11 cellular contexts compared by ENCODE assay signal in genomic region chr13:23377603-23378002, GRCh38. TPM values are rescaled to one million over a fixed set of nuclear protein-coding genes. Genes with fewer than 3 reads are reported as not detected.
DNase-seq lines count a peak whose midpoint lies in the region; ATAC-seq, FAIRE-seq and TF ChIP-seq lines count a peak whose summit lies in the region.
"Had no signal": no experiment of that assay in that cellular context is flagged by ENCODE, and none has a peak within 500 bp of the region (broad histone marks: within the 10 kb centered on the region; RNA-seq: fewer than 3 reads in every experiment).

No MANE protein-coding gene starts in this region.

- no peak overlapping the region for H3K27ac Mint-ChIP-seq in activated T-cell treated with anti-CD3 and anti-CD28 coated beads, Interleukin-2, amount 50 U/mL, for 72 hours
- H3K27ac Mint-ChIP-seq in activated naive CD8-positive, alpha-beta T cell = peak overlapping the region; percentile 61
- H3K27ac Mint-ChIP-seq in naive thymus-derived CD8-positive, alpha-beta T cell = peak overlapping the region in 3 of 10 donors; percentile 1 to 77 (median 51)

- no peak overlapping the region for H3K4me3 ChIP-seq in keratinocyte (ENCODE audit: control insufficient read depth in 2 of 3, extremely low read depth in 1 of 3, insufficient read depth in 2 of 3, low read depth in 1 of 3, low read length in 3 of 3)
- H3K4me3 ChIP-seq: cardiac muscle cell had no signal

- TF ChIP-seq CTCF in keratinocyte (optimal IDR thresholded peaks at IDR 0.05 in 1 of 3, IDR thresholded peaks at IDR 0.05 in 1 of 3, conservative IDR thresholded peaks at IDR 0.05 in 1 of 3; ENCODE audit: extremely low read depth in 1 of 3, insufficient read depth in 2 of 3, low read length in 3 of 3) = no peak

- H3K9ac ChIP-seq in keratinocyte (ENCODE audit: control insufficient read depth, extremely low read depth, insufficient read depth, low read length) = peak overlapping the region; percentile 29

- no peaks in the 10 kb centered on the region for H3K9me3 Mint-ChIP-seq in activated T-cell treated with anti-CD3 and anti-CD28 coated beads, Interleukin-2, amount 50 U/mL, for 4 hours
- no peaks in the 10 kb centered on the region for H3K9me3 Mint-ChIP-seq in activated T-cell treated with anti-CD3 and anti-CD28 coated beads, Interleukin-2, amount 50 U/mL, for 72 hours
- H3K9me3 Mint-ChIP-seq in activated naive CD8-positive, alpha-beta T cell (ENCODE audit: low read depth) = no peaks in the 10 kb centered on the region
- H3K9me3 Mint-ChIP-seq in naive thymus-derived CD8-positive, alpha-beta T cell = no peaks in the 10 kb centered on the region

- peaks cover 37% of the 10 kb centered on the region for H3K4me1 ChIP-seq in keratinocyte (ENCODE audit: control insufficient read depth, extremely low read depth, insufficient read depth, low read length)

- dilution Hi-C loops in keratinocyte (cut with MboI; ENCODE audit: extremely low pct_ligation_motif_present, low sequenced_read_pairs) = no loop called here

- no peak for DNase-seq in activated T-cell treated with anti-CD3 and anti-CD28 coated beads, Interleukin-2, amount 50 U/mL, for 4 hours
- no peak for DNase-seq in activated T-cell treated with anti-CD3 and anti-CD28 coated beads, Interleukin-2, amount 50 U/mL, for 72 hours
- DNase-seq in keratinocyte (ENCODE audit: low read depth, low spot score) = no peak
- DNase-seq in retina = no peak
- DNase-seq in naive thymus-derived CD8-positive, alpha-beta T cell = no peak
- DNase-seq: NCI-H2029 treated with DMSO at 0.1 percent for 48 hours had no signal

- H3K9me3 ChIP-seq in keratinocyte (ENCODE audit: control insufficient read depth, low read depth, low read length) = no peaks in the 10 kb centered on the region

- H3K27me3 ChIP-seq in keratinocyte (ENCODE audit: control insufficient read depth, extremely low read depth, insufficient read depth, low read length) = no peaks in the 10 kb centered on the region
- H3K27me3 ChIP-seq: cardiac muscle cell had no signal

- no peaks in the 10 kb centered on the region for H4K20me1 ChIP-seq in keratinocyte (ENCODE audit: control insufficient read depth, extremely low read depth, insufficient read depth, low read length)

- H3K4me3 Mint-ChIP-seq in activated T-cell treated with anti-CD3 and anti-CD28 coated beads, Interleukin-2, amount 50 U/mL, for 4 hours = peak overlapping the region; percentile 54
- peak overlapping the region in 1 of 2 donors; percentile 31 for H3K4me3 Mint-ChIP-seq in activated T-cell treated with anti-CD3 and anti-CD28 coated beads, Interleukin-2, amount 50 U/mL, for 72 hours
- peak overlapping the region; percentile 57 for H3K4me3 Mint-ChIP-seq in activated naive CD8-positive, alpha-beta T cell
- peak overlapping the region in 1 of 10 donors; percentile 8 for H3K4me3 Mint-ChIP-seq in naive thymus-derived CD8-positive, alpha-beta T cell

- H3K36me3 Mint-ChIP-seq in activated T-cell treated with anti-CD3 and anti-CD28 coated beads, Interleukin-2, amount 50 U/mL, for 4 hours (ENCODE audit: insufficient read depth) = peaks cover 7% of the 10 kb centered on the region
- no peaks in the 10 kb centered on the region for H3K36me3 Mint-ChIP-seq in activated T-cell treated with anti-CD3 and anti-CD28 coated beads, Interleukin-2, amount 50 U/mL, for 72 hours (ENCODE audit: insufficient read depth in 2 of 2)
- H3K36me3 Mint-ChIP-seq in activated naive CD8-positive, alpha-beta T cell = peaks cover 3% of the 10 kb centered on the region
- peaks cover 0 to 8% (median 0%) of the 10 kb centered on the region in 3 donors for H3K36me3 Mint-ChIP-seq in naive thymus-derived CD8-positive, alpha-beta T cell

- H3K9me1 ChIP-seq in keratinocyte (ENCODE audit: control insufficient read depth, extremely low read depth, insufficient read depth, low read length) = no peaks in the 10 kb centered on the region

- peak overlapping the region; percentile 47 for H3K4me2 ChIP-seq in keratinocyte (ENCODE audit: control insufficient read depth, extremely low read depth, insufficient read depth, low read depth, low read length)

- H3K27me3 Mint-ChIP-seq in activated T-cell treated with anti-CD3 and anti-CD28 coated beads, Interleukin-2, amount 50 U/mL, for 4 hours (ENCODE audit: low read depth) = no peaks in the 10 kb centered on the region
- peaks cover 5% of the 10 kb centered on the region for H3K27me3 Mint-ChIP-seq in activated T-cell treated with anti-CD3 and anti-CD28 coated beads, Interleukin-2, amount 50 U/mL, for 72 hours (ENCODE audit: low read depth)
- H3K27me3 Mint-ChIP-seq in activated naive CD8-positive, alpha-beta T cell = no peaks in the 10 kb centered on the region
- H3K27me3 Mint-ChIP-seq in naive thymus-derived CD8-positive, alpha-beta T cell = peaks cover 0 to 2% (median 0%) of the 10 kb centered on the region in 5 donors

- H3K36me3 ChIP-seq in keratinocyte (ENCODE audit: control insufficient read depth in 2 of 2, extremely low read depth in 1 of 2, insufficient read depth in 2 of 2, low read length in 2 of 2) = no peaks in the 10 kb centered on the region
- H3K36me3 ChIP-seq: cardiac muscle cell had no signal

- H3K27ac ChIP-seq in keratinocyte (ENCODE audit: control insufficient read depth, insufficient read depth, low read length) (peak overlapping the region; percentile 79), temporal lobe (ENCODE audit: low read depth, low read length) (peak overlapping the region; percentile 84)
- H3K27ac ChIP-seq: cardiac muscle cell had no signal

- peaks cover 18% of the 10 kb centered on the region for H3K79me2 ChIP-seq in keratinocyte (ENCODE audit: control insufficient read depth, insufficient read depth, low read length)

- peaks cover 61% of the 10 kb centered on the region for H3K4me1 Mint-ChIP-seq in activated T-cell treated with anti-CD3 and anti-CD28 coated beads, Interleukin-2, amount 50 U/mL, for 4 hours (ENCODE audit: low read depth)
- peaks cover 69% of the 10 kb centered on the region for H3K4me1 Mint-ChIP-seq in activated T-cell treated with anti-CD3 and anti-CD28 coated beads, Interleukin-2, amount 50 U/mL, for 72 hours (ENCODE audit: low read depth)
- peaks cover 64% of the 10 kb centered on the region for H3K4me1 Mint-ChIP-seq in activated naive CD8-positive, alpha-beta T cell (ENCODE audit: low read depth)
- peaks cover 18 to 56% (median 44%) of the 10 kb centered on the region in 4 donors for H3K4me1 Mint-ChIP-seq in naive thymus-derived CD8-positive, alpha-beta T cell

- peak overlapping the region; percentile 9 for H2AFZ ChIP-seq in keratinocyte (ENCODE audit: control insufficient read depth, low read length)

- ATAC-seq in activated T-cell treated with anti-CD3 and anti-CD28 coated beads, Interleukin-2, amount 50 U/mL, for 4 hours = no peak
- no peak for ATAC-seq in activated T-cell treated with anti-CD3 and anti-CD28 coated beads, Interleukin-2, amount 50 U/mL, for 72 hours (replicated peaks in 1 of 2)
- no peak for ATAC-seq in activated CD4-positive, CD25-positive, alpha-beta regulatory T cell treated with anti-CD3 and anti-CD28 coated beads, Interleukin-2, amount 50 U/mL, for 24 hours
- no peak for ATAC-seq in naive thymus-derived CD8-positive, alpha-beta T cell
- ATAC-seq: activated CD8-positive, alpha-beta T cell treated with anti-CD3 and anti-CD28 coated beads, Interleukin-2, amount 10 ng/mL, durations not matched to agents 7 days and 5 days had no signal

- POLR2A ChIA-PET in naive thymus-derived CD8-positive, alpha-beta T cell (lab: Charles Lee) = no interaction called here

- FAIRE-seq in keratinocyte (lab: Jason Lieb, UNC) = no peak

RNA-seq across cellular contexts. Expression of gene SACS, which starts 55.9 kb away (rescaled TPM):
- 10 to 100 TPM; 46.5 to 55.0 (median 51.5) TPM for total RNA-seq in activated T-cell treated with anti-CD3 and anti-CD28 coated beads, Interleukin-2, amount 50 U/mL, for 4 hours
- 10 to 100 TPM; 29.1 to 31.1 TPM for total RNA-seq in activated T-cell treated with anti-CD3 and anti-CD28 coated beads, Interleukin-2, amount 50 U/mL, for 72 hours
- 7.8 to 13.5 TPM (median 11.2 TPM) in 3 replicates for polyA plus RNA-seq in keratinocyte
- polyA plus RNA-seq in keratinocyte (2011; ENCODE audit: low read depth) = 3.7 TPM
- polyA plus RNA-seq in keratinocyte (2011; cell fraction: cytosol; rRNA removed) = 3.8 and 6.8 TPM in 2 replicates
- 15.3 and 22.9 TPM in 2 replicates for polyA plus RNA-seq in keratinocyte (2011; cell fraction: nucleus; rRNA removed)
- 3.2 and 10.5 TPM in 2 replicates for polyA plus RNA-seq in keratinocyte (2012; ENCODE audit: low replicate concordance)
- polyA minus RNA-seq in keratinocyte = 43.4 to 82.7 TPM (median 61.2 TPM) in 3 replicates
- polyA minus RNA-seq in keratinocyte (2011; cell fraction: cytosol; rRNA and poly(A)+ RNA removed) = 22.1 TPM
- polyA minus RNA-seq in keratinocyte (2011; cell fraction: nucleus; rRNA and poly(A)+ RNA removed) = 60.2 and 89.0 TPM in 2 replicates
- 182 TPM for total RNA-seq in temporal lobe
- total RNA-seq in naive thymus-derived CD8-positive, alpha-beta T cell = 10 to 100 TPM; 28.4 to 31.0 TPM
- 1 to 10 TPM; 2.1 to 3.4 (median 3.1) TPM for polyA plus RNA-seq in naive thymus-derived CD8-positive, alpha-beta T cell
